ENCODE assay signal across 27 cellular contexts in the genomic region with DNA sequence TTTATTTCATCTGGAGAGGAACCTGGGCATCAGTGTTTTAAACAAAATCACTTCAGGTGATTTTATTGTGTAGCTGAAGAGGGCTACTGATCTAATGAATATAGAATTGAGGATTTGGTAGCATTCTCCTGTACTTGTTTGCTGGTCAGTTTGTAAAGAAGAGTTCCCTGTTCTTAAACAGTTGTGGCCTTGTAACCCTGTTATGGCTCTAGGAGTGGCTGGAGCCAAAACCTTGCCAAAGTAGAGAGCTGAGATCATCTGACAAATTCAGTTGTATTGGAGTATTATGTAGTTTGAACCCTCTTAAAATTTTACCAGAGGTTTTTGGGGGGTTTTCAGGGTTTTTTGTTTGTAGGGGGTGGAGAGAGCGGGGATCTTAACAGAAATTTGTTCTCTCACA. TPM values are rescaled to one million over a fixed set of nuclear protein-coding genes. Genes with fewer than 3 reads are reported as not detected.
DNase-seq lines count a peak whose midpoint lies in the region; ATAC-seq, FAIRE-seq and TF ChIP-seq lines count a peak whose summit lies in the region.
"Had no signal": no experiment of that assay in that cellular context is flagged by ENCODE, and none has a peak within 500 bp of the region (broad histone marks: within the 10 kb centered on the region; RNA-seq: fewer than 3 reads in every experiment).

No MANE protein-coding gene starts in this region.

- DNase-seq in activated naive CD4-positive, alpha-beta T cell treated with anti-CD3 and anti-CD28 coated beads, Interleukin-2, amount 50 U/mL, for 16 hours = no peak
- DNase-seq in GM12878 (ENCODE audit: low read depth, low spot score) (no peak), AG20443 (ENCODE audit: low spot score) (no peak)
- DNase-seq in stimulated activated naive B cell treated with anti-CD40 and anti-IgM and Interleukin-4, amounts not matched to agents 10 μg/mL and 1 μg/mL and 100 μg/mL, for 72 hours = no peak
- DNase-seq in stimulated activated CD4-positive, alpha-beta T cell treated with anti-CD3 and anti-CD28 coated beads, Interleukin-2, amount 100 ng/mL, for 24 hours = no peak
- DNase-seq: activated T-cell treated with anti-CD3 and anti-CD28 coated beads, Interleukin-2, amount 50 U/mL, for 72 hours; colonic mucosa; DMS79 treated with DMSO at 0.1 percent for 48 hours; effector CD8-positive, alpha-beta T cell; GDM1; HCEC 1CT; hypothalamus; MM.1S; NCI-H2029; NCI-H526; NK-92 treated with Interleukin-12 subunit alpha and Interleukin-12 subunit beta, amount 100 ng/mL, for 24 hours; right cardiac atrium; Right ventricle myocardium superior; tibial artery had no signal

- CTCF ChIA-PET in GM12878 (lab: Yijun Ruan, JAX) = interaction anchor here (1.4 to 1.5 kb wide), 2 partner anchors 244 to 578 kb away, joined by 3 to 5 read pairs; no protein-coding TSS in a partner anchor

- H3F3A ChIP-seq in OCI-LY1 (ENCODE audit: insufficient read depth, low read length) = no peaks in the 10 kb centered on the region

- no peaks in the 10 kb centered on the region for H3K9me2 ChIP-seq in OCI-LY1 (ENCODE audit: low read depth, low read length)

- H3K27ac ChIP-seq in OCI-LY1 (ENCODE audit: low read depth, low read length, poor library complexity, severe bottlenecking) (peak overlapping the region; percentile 39), GM12878 (ENCODE audit: control insufficient read depth, insufficient read depth) (peak overlapping the region; percentile 68)
- H3K27ac ChIP-seq: ascending aorta, BLaER1, colonic mucosa, tibial artery, vagina had no signal

- POLR2A ChIA-PET in GM12878 (lab: Charles Lee) = no interaction called here

- H3K27me3 Mint-ChIP-seq in activated naive CD4-positive, alpha-beta T cell treated with anti-CD3 and anti-CD28 coated beads, Interleukin-2, amount 50 U/mL, for 24 hours = no peaks in the 10 kb centered on the region
- no peaks in the 10 kb centered on the region for H3K27me3 Mint-ChIP-seq in stimulated activated naive B cell treated with anti-CD40 and anti-IgM and Interleukin-4, amounts not matched to agents 10 μg/mL and 1 μg/mL and 100 μg/mL, for 72 hours

- intact Hi-C loops in GM12878 (cut with micrococcal nuclease; ENCODE audit: unreplicated experiment) = no loop called here

- no peaks in the 10 kb centered on the region for H3K9me3 ChIP-seq in OCI-LY1 (ENCODE audit: low read length)
- no peaks in the 10 kb centered on the region; the same call in 2 of the 3 replicates for H3K9me3 ChIP-seq in GM12878 (replicated peaks; ENCODE audit: control insufficient read depth, insufficient read depth, low read length)
- H3K9me3 ChIP-seq: ascending aorta, colonic mucosa, tibial artery, vagina had no signal

- in situ Hi-C loops in GM12878 (cut with MboI) = no loop called here

- BruUV-seq in GM12878 (replicated peaks; lab: Mats Ljungman, UMichigan) = no TSS peak

- TF ChIP-seq CTCF in OCI-LY1 (IDR thresholded peaks at IDR 0.05; ENCODE audit: low read length) (no peak), GM12878 (IDR thresholded peaks at IDR 0.05 in 2 of 3, conservative IDR thresholded peaks at IDR 0.05 in 1 of 3; ENCODE audit: control insufficient read depth in 2 of 3, extremely low read depth in 1 of 3, insufficient read depth in 1 of 3, low read depth in 3 of 3, low read length in 3 of 3) (no peak)

- H3K4me3 ChIP-seq in OCI-LY1 (ENCODE audit: low read depth, low read length, poor library complexity, severe bottlenecking) = no peak overlapping the region
- H3K4me3 ChIP-seq in GM12878 = 0 out of 2 replicates have a peak overlapping the region, but pooled peaks have one; percentile 4
- H3K4me3 ChIP-seq: ascending aorta, BLaER1, colonic mucosa, smooth muscle cell, tibial artery, vagina had no signal

- H3K4me1 Mint-ChIP-seq in activated naive CD4-positive, alpha-beta T cell treated with anti-CD3 and anti-CD28 coated beads, Interleukin-2, amount 50 U/mL, for 24 hours = peaks cover 69% of the 10 kb centered on the region
- H3K4me1 Mint-ChIP-seq in stimulated activated naive B cell treated with anti-CD40 and anti-IgM and Interleukin-4, amounts not matched to agents 10 μg/mL and 1 μg/mL and 100 μg/mL, for 72 hours = peaks cover 33 to 56% of the 10 kb centered on the region in 2 donors

- peaks cover 66% of the 10 kb centered on the region for H3K79me2 ChIP-seq in OCI-LY1 (ENCODE audit: insufficient read depth, low read length)
- peaks cover 78% of the 10 kb centered on the region for H3K79me2 ChIP-seq in GM12878 (ENCODE audit: control insufficient read depth, insufficient read depth, low read length)

- H3K27me3 ChIP-seq in OCI-LY1 (ENCODE audit: insufficient read depth, low read length) (no peaks in the 10 kb centered on the region), GM12878 (replicated peaks in 1 of 2; ENCODE audit: control insufficient read depth in 2 of 2, insufficient read depth in 2 of 2, low read length in 1 of 2) (no peaks in the 10 kb centered on the region)
- H3K27me3 ChIP-seq: ascending aorta, colonic mucosa, tibial artery, vagina had no signal

- peak overlapping the region; percentile 16; the same call in 1 of the 2 replicates for H3K4me2 ChIP-seq in OCI-LY1 (ENCODE audit: low read length)
- H3K4me2 ChIP-seq in GM12878 (ENCODE audit: control insufficient read depth, insufficient read depth) = peak overlapping the region; percentile 59; the same call in 1 of the 2 replicates
- H3K4me2 ChIP-seq: BLaER1, smooth muscle cell had no signal

- peaks cover 4% of the 10 kb centered on the region for H3K36me3 Mint-ChIP-seq in activated naive CD4-positive, alpha-beta T cell treated with anti-CD3 and anti-CD28 coated beads, Interleukin-2, amount 50 U/mL, for 24 hours
- peaks cover 10 to 40% of the 10 kb centered on the region in 2 donors for H3K36me3 Mint-ChIP-seq in stimulated activated naive B cell treated with anti-CD40 and anti-IgM and Interleukin-4, amounts not matched to agents 10 μg/mL and 1 μg/mL and 100 μg/mL, for 72 hours

- no peak overlapping the region for H2AFZ ChIP-seq in OCI-LY1 (ENCODE audit: low read length)
- no peak overlapping the region for H2AFZ ChIP-seq in GM12878 (ENCODE audit: control insufficient read depth, low read depth, low read length)

- H3K36me3 ChIP-seq in OCI-LY1 (ENCODE audit: insufficient read depth, low read length) = peaks cover 10% of the 10 kb centered on the region
- H3K36me3 ChIP-seq in GM12878 (ENCODE audit: control insufficient read depth in 2 of 2, insufficient read depth in 2 of 2, low read length in 1 of 2) = peaks cover 0 to 8% of the 10 kb centered on the region in 2 experiments; a peak in 1 of 4 replicates
- H3K36me3 ChIP-seq: colonic mucosa had no signal

- H3K27ac Mint-ChIP-seq in activated naive CD4-positive, alpha-beta T cell treated with anti-CD3 and anti-CD28 coated beads, Interleukin-2, amount 50 U/mL, for 24 hours = no peak overlapping the region
- peak overlapping the region; percentile 47 for H3K27ac Mint-ChIP-seq in stimulated activated naive B cell treated with anti-CD40 and anti-IgM and Interleukin-4, amounts not matched to agents 10 μg/mL and 1 μg/mL and 100 μg/mL, for 72 hours

- no peak for TF ChIP-seq RAD21 in GM12878 (IDR thresholded peaks at IDR 0.05; ENCODE audit: insufficient read depth, low read depth, low read length)

- WGBS in GM12878 (ENCODE audit: insufficient coverage, insufficient replicate concordance, low lambda C conversion rate, missing lambda C conversion rate) = 0% methylated on average over 1 of the region's 1 CpG

- H3K4me3 Mint-ChIP-seq in activated naive CD4-positive, alpha-beta T cell treated with anti-CD3 and anti-CD28 coated beads, Interleukin-2, amount 50 U/mL, for 24 hours = peak overlapping the region; percentile 44
- H3K4me3 Mint-ChIP-seq in stimulated activated naive B cell treated with anti-CD40 and anti-IgM and Interleukin-4, amounts not matched to agents 10 μg/mL and 1 μg/mL and 100 μg/mL, for 72 hours = no peak overlapping the region

- H3K9me3 Mint-ChIP-seq in activated naive CD4-positive, alpha-beta T cell treated with anti-CD3 and anti-CD28 coated beads, Interleukin-2, amount 50 U/mL, for 24 hours = no peaks in the 10 kb centered on the region
- H3K9me3 Mint-ChIP-seq in stimulated activated naive B cell treated with anti-CD40 and anti-IgM and Interleukin-4, amounts not matched to agents 10 μg/mL and 1 μg/mL and 100 μg/mL, for 72 hours = no peaks in the 10 kb centered on the region
- H3K9me3 Mint-ChIP-seq: activated naive CD4-positive, alpha-beta T cell treated with anti-CD3 and anti-CD28 coated beads, Interleukin-2, amount 50 U/mL, for 72 hours; activated T-cell treated with anti-CD3 and anti-CD28 coated beads, Interleukin-2, amount 50 U/mL, for 72 hours had no signal

- RAD21 ChIA-PET in GM12878 (lab: Charles Lee; ENCODE audit: unreplicated experiment) = no interaction called here

- TF ChIP-seq EP300 in GM12878 (IDR thresholded peaks at IDR 0.05; ENCODE audit: borderline replicate concordance in 1 of 2, control insufficient read depth in 1 of 2, low read depth in 2 of 2, low read length in 2 of 2) = no peak

- H3K4me1 ChIP-seq in OCI-LY1 (ENCODE audit: insufficient read depth, low read length, severe bottlenecking) (peaks cover 70% of the 10 kb centered on the region), GM12878 (ENCODE audit: control insufficient read depth, insufficient read depth, low read length) (peaks cover 38% of the 10 kb centered on the region)
- H3K4me1 ChIP-seq: colonic mucosa had no signal

- H3K9ac ChIP-seq in OCI-LY1 (ENCODE audit: low read length) (no peak overlapping the region; the same call in 1 of the 2 replicates), GM12878 (ENCODE audit: control insufficient read depth, insufficient read depth, low read length) (peak overlapping the region; percentile 46; the same call in 1 of the 2 replicates)
- H3K9ac ChIP-seq: BLaER1 had no signal

- SMC1A ChIA-PET in GM12878 (lab: Charles Lee; ENCODE audit: uncharacterized antibody, unreplicated experiment) = interaction anchor here (1.2 kb wide), 1 partner anchor 244 kb away, joined by 3 read pairs; no protein-coding TSS in a partner anchor

- H4K20me1 ChIP-seq in OCI-LY1 (ENCODE audit: insufficient read depth, low read length) (no peaks in the 10 kb centered on the region), GM12878 (ENCODE audit: control insufficient read depth, insufficient read depth) (peaks cover 14% of the 10 kb centered on the region)

- no peak for TF ChIP-seq POLR2A in GM12878 (IDR thresholded peaks at IDR 0.05; ENCODE audit: low read depth, low read length)

- FAIRE-seq in GM12878 (lab: Jason Lieb, UNC) = no peak

- ATAC-seq in GM12878 = no peak
- ATAC-seq in stimulated activated naive B cell treated with anti-CD40 and anti-IgM and Interleukin-4, amounts not matched to agents 10 μg/mL and 1 μg/mL and 100 μg/mL, for 72 hours (replicated peaks) = no peak
- ATAC-seq in GM19395 (IDR thresholded peaks at IDR 0.05; ENCODE audit: unreplicated experiment) = no peak
- ATAC-seq: activated naive CD4-positive, alpha-beta T cell treated with anti-CD3 and anti-CD28 coated beads, Interleukin-2, amount 50 U/mL, for 72 hours; right cardiac atrium had no signal

RNA-seq across cellular contexts. Expression of gene USP9X, which starts 36.5 kb away (rescaled TPM):
- total RNA-seq in GM12878 (2013; cell fraction: nucleolus; rRNA removed) = 262 and 288 TPM in 2 replicates
- total RNA-seq in GM12878 (2014; rRNA removed) (61.6 and 76.1 TPM in 2 replicates), GM12878 (2014; rRNA removed; fragmentation: Illumina TruSeq; extraction: Trizol) (46.9 and 50.5 TPM in 2 replicates), GM12878 (2021) (47.9 and 55.6 TPM in 2 replicates)
- 19.1 TPM for polyA plus RNA-seq in GM12878 (2011; ENCODE audit: low read depth)
- polyA plus RNA-seq in GM12878 (2011; rRNA removed) (58.9 and 72.7 TPM in 2 replicates), GM12878 (2014; fragmentation: Illumina TruSeq; extraction: Trizol) (36.3 and 39.4 TPM in 2 replicates), GM12878 (2014; fragmentation: Nextera tagmentation; extraction: Ambion mirVana) (10 to 100 TPM in 1 of 2 experiments, 1 to 10 TPM in 1; 9.3 to 17.4 TPM), GM12878 (2014; rRNA removed) (18.4 and 20.1 TPM in 2 replicates), GM12878 (2016; fragmentation: Nextera tagmentation; extraction: Ambion mirVana) (10 to 100 TPM; 26.7 to 27.2 TPM)
- polyA plus RNA-seq in GM12878 (2011; cell fraction: cytosol; rRNA removed) = 32.5 and 42.4 TPM in 2 replicates
- polyA plus RNA-seq in GM12878 (2011; cell fraction: nucleus; rRNA removed) = 43.9 and 56.2 TPM in 2 replicates
- 25.2 and 34.8 TPM in 2 replicates for polyA plus RNA-seq in GM12878 (2012)
- 434 and 467 TPM in 2 replicates for polyA minus RNA-seq in GM12878 (2011; rRNA and poly(A)+ RNA removed)
- polyA minus RNA-seq in GM12878 (2011; cell fraction: cytosol; rRNA and poly(A)+ RNA removed) = 84.7 and 88.0 TPM in 2 replicates
- 99.3 and 124 TPM in 2 replicates for polyA minus RNA-seq in GM12878 (2011; cell fraction: nucleus; rRNA and poly(A)+ RNA removed)
